ENCODE assay signal across 1 cellular context in genomic region chr9:129435996-129436676, GRCh38.
TF ChIP-seq lines count a peak whose summit lies in the region.

No MANE protein-coding gene starts in this region.

TF ChIP-seq in WTC11, 78 proteins besides CTCF, POLR2A, EP300 and RAD21 (continued from another document):
- TF ChIP-seq ZMAT4 (CRISPR knock-in tag; IDR thresholded peaks at IDR 0.05), result no peak
- no peak for TF ChIP-seq ZNF121 (CRISPR knock-in tag; IDR thresholded peaks at IDR 0.05)
- no peak for TF ChIP-seq ELF4 (CRISPR knock-in tag; IDR thresholded peaks at IDR 0.05; ENCODE audit: low read depth)
- TF ChIP-seq FOXP4 (CRISPR knock-in tag; IDR thresholded peaks at IDR 0.05), result no peak
